In genomic region chr1:153597206-153597605, GRCh38 we compare ENCODE assay signal across 9 cellular contexts. TPM values are rescaled to one million over a fixed set of nuclear protein-coding genes. Genes with fewer than 3 reads are reported as not detected.
DNase-seq lines count a peak whose midpoint lies in the region; TF ChIP-seq lines count a peak whose summit lies in the region.
"Had no signal": no experiment of that assay in that cellular context is flagged by ENCODE, and none has a peak within 500 bp of the region (broad histone marks: within the 10 kb centered on the region; RNA-seq: fewer than 3 reads in every experiment).

No MANE protein-coding gene starts in this region.

- no peak overlapping the region for H3K4me3 ChIP-seq in fibroblast of lung (replicated peaks in 1 of 4; ENCODE audit: control extremely low read depth in 1 of 4, insufficient read depth in 1 of 4, low read depth in 3 of 4, low read length in 4 of 4)
- H3K4me3 ChIP-seq: sigmoid colon had no signal

- no peak overlapping the region for H2AFZ ChIP-seq in fibroblast of lung (ENCODE audit: low read length)

- H3K36me3 ChIP-seq in fibroblast of lung (ENCODE audit: control insufficient read depth, insufficient read depth, low read length) = no peaks in the 10 kb centered on the region
- H3K36me3 ChIP-seq: sigmoid colon had no signal

- H3K27me3 ChIP-seq in fibroblast of lung (ENCODE audit: control insufficient read depth, insufficient read depth, low read length) = no peaks in the 10 kb centered on the region
- H3K27me3 ChIP-seq: sigmoid colon had no signal

- no peaks in the 10 kb centered on the region for H3K9me3 ChIP-seq in fibroblast of lung (ENCODE audit: control insufficient read depth, insufficient read depth, low read depth, low read length)
- H3K9me3 ChIP-seq: sigmoid colon had no signal

- peak overlapping the region; percentile 41 for H3K27ac ChIP-seq in fibroblast of lung (ENCODE audit: insufficient read depth, low read length)
- H3K27ac ChIP-seq: sigmoid colon had no signal

- H3K4me2 ChIP-seq in fibroblast of lung (ENCODE audit: extremely low read depth, insufficient read depth, low read length) = no peak overlapping the region

- no peak for TF ChIP-seq CTCF in fibroblast of lung (conservative IDR thresholded peaks at IDR 0.05 in 1 of 2, IDR thresholded peaks at IDR 0.05 in 1 of 2; ENCODE audit: low read depth in 1 of 2, low read length in 2 of 2)

- no peak overlapping the region for H3K9ac ChIP-seq in fibroblast of lung (ENCODE audit: insufficient read depth, low read length)

- no peaks in the 10 kb centered on the region for H3K79me2 ChIP-seq in fibroblast of lung (ENCODE audit: control insufficient read depth, insufficient read depth, low read length)

- H3K4me1 ChIP-seq in fibroblast of lung (ENCODE audit: control insufficient read depth, extremely low read depth, insufficient read depth, low read length) = peaks cover 17% of the 10 kb centered on the region
- H3K4me1 ChIP-seq: sigmoid colon had no signal

- peak; percentile 65 for DNase-seq in AG08396 (ENCODE audit: low spot score)
- peak; percentile 43 for DNase-seq in NCI-H226
- DNase-seq in fibroblast of lung (ENCODE audit: low read depth in 2 of 2) = peak; percentile 50 to 60
- DNase-seq in DMS53 (lab: John Stamatoyannopoulos, UW) = no peak
- DNase-seq in cortex of kidney (lab: John Stamatoyannopoulos, UW) = no peak
- no peak for DNase-seq in superior temporal gyrus (ENCODE audit: extremely low spot score)
- DNase-seq: NCI-H2029, sigmoid colon had no signal

- no peaks in the 10 kb centered on the region for H4K20me1 ChIP-seq in fibroblast of lung (ENCODE audit: control insufficient read depth, extremely low read depth, insufficient read depth, low read length)

RNA-seq across cellular contexts. Expression of gene S100A16, which starts 15.7 kb away (rescaled TPM):
- total RNA-seq in fibroblast of lung = 121 and 122 TPM in 2 replicates
- 182 and 632 TPM in 2 replicates for polyA plus RNA-seq in fibroblast of lung
- 150 and 488 TPM in 2 replicates for polyA plus RNA-seq in fibroblast of lung (2012)
- 153 and 449 TPM in 2 replicates for polyA minus RNA-seq in fibroblast of lung (ENCODE audit: low replicate concordance)
- total RNA-seq: T-helper 2 cell treated with Interferon-gamma antibody and Interleukin-4, amounts not matched to agents 100 ng/mL and 5 ng/mL, for 36 hours had no signal

RNA-seq across cellular contexts. Expression of gene S100A14, which starts 18.9 kb away (rescaled TPM):
- 0.26 and 0.33 TPM in 2 replicates for total RNA-seq in fibroblast of lung
- polyA plus RNA-seq in fibroblast of lung = 0.40 and 0.51 TPM in 2 replicates
- polyA plus RNA-seq in fibroblast of lung (2012) = 0.35 and 0.51 TPM in 2 replicates
- not detected in 2 replicates for polyA minus RNA-seq in fibroblast of lung (ENCODE audit: low replicate concordance)
- total RNA-seq: T-helper 2 cell treated with Interferon-gamma antibody and Interleukin-4, amounts not matched to agents 100 ng/mL and 5 ng/mL, for 36 hours had no signal

RNA-seq across cellular contexts. Expression of gene S100A13, which starts 30.1 kb away (rescaled TPM):
- 105 and 172 TPM in 2 replicates for total RNA-seq in fibroblast of lung
- 399 TPM in 2 replicates for polyA plus RNA-seq in fibroblast of lung
- 418 and 440 TPM in 2 replicates for polyA plus RNA-seq in fibroblast of lung (2012)
- 236 and 255 TPM in 2 replicates for polyA minus RNA-seq in fibroblast of lung (ENCODE audit: low replicate concordance)

RNA-seq across cellular contexts. Expression of gene S100A1, which starts 31.0 kb away (rescaled TPM):
- 0.17 TPM in 1 of 2 replicates, not detected in the other for total RNA-seq in fibroblast of lung
- 0.98 and 9.7 TPM in 2 replicates for polyA plus RNA-seq in fibroblast of lung
- polyA plus RNA-seq in fibroblast of lung (2012) = 1.3 and 8.2 TPM in 2 replicates
- polyA minus RNA-seq in fibroblast of lung (ENCODE audit: low replicate concordance) = 17.0 TPM in 1 of 2 replicates, not detected in the other
- total RNA-seq: T-helper 2 cell treated with Interferon-gamma antibody and Interleukin-4, amounts not matched to agents 100 ng/mL and 5 ng/mL, for 36 hours had no signal

RNA-seq across cellular contexts. Expression of gene S100A2, which starts 31.6 kb away (rescaled TPM):
- total RNA-seq in fibroblast of lung = 1.5 and 3.6 TPM in 2 replicates
- 4.8 and 10.3 TPM in 2 replicates for polyA plus RNA-seq in fibroblast of lung
- 10.9 and 22.6 TPM in 2 replicates for polyA plus RNA-seq in fibroblast of lung (2012)
- 4.8 TPM in 1 of 2 replicates, not detected in the other for polyA minus RNA-seq in fibroblast of lung (ENCODE audit: low replicate concordance)

Comparison
In these comparisons a context has a peak if more than half of its experiments do, and no peak if none do; other contexts are left out.
1. DNase-seq: peak in AG08396 (single experiment), NCI-H226 (single experiment) and fibroblast of lung (2 of 2); none in DMS53 (single experiment), cortex of kidney (single experiment) and superior temporal gyrus (single experiment).